9 cellular contexts compared by ENCODE assay signal in genomic region chr4:125313989-125314602, GRCh38. TPM values are rescaled to one million over a fixed set of nuclear protein-coding genes. Genes with fewer than 3 reads are reported as not detected.
DNase-seq lines count a peak whose midpoint lies in the region; ATAC-seq and TF ChIP-seq lines count a peak whose summit lies in the region.
"Had no signal": no experiment of that assay in that cellular context is flagged by ENCODE, and none has a peak within 500 bp of the region (broad histone marks: within the 10 kb centered on the region; RNA-seq: fewer than 3 reads in every experiment).

No MANE protein-coding gene starts in this region.

- 8 to 13% methylated on average over 6 of the region's 6 CpGs for WGBS in heart right ventricle, 2 donors

- peaks cover 14% of the 10 kb centered on the region for H3K36me3 Mint-ChIP-seq in mesothelial cell of epicardium

- H3K4me1 Mint-ChIP-seq in mesothelial cell of epicardium: peaks cover 38% of the 10 kb centered on the region

- H3K27ac Mint-ChIP-seq in mesothelial cell of epicardium: peak overlapping the region; percentile 91

- peak in 3 of 8 donors; percentile 1 to 6 (median 1) for ATAC-seq in heart right ventricle
- no peak for ATAC-seq in left ventricle myocardium superior
- ATAC-seq in GM21786 (IDR thresholded peaks at IDR 0.05; ENCODE audit: unreplicated experiment): no peak
- no peak for ATAC-seq in HG02970 (IDR thresholded peaks at IDR 0.05; ENCODE audit: low FRiP score, unreplicated experiment)
- ATAC-seq in HG03139 (IDR thresholded peaks at IDR 0.05; ENCODE audit: unreplicated experiment): no peak
- no peak for ATAC-seq in foreskin keratinocyte

- peaks cover 0 to 41% (median 22%) of the 10 kb centered on the region in 9 donors for H3K4me1 ChIP-seq in heart right ventricle
- H3K4me1 ChIP-seq in foreskin keratinocyte: no peaks in the 10 kb centered on the region

- intact Hi-C loops in heart right ventricle (cut with DNase I): loop anchor here (2.0 to 10.0 kb wide), 15 partner anchors 119 to 1291 kb away; no protein-coding TSS in a partner anchor
- intact Hi-C loops in left ventricle myocardium superior (cut with micrococcal nuclease): loop anchor here (10.0 kb wide), 1 partner anchor 121 kb away; no protein-coding TSS in a partner anchor

- in situ Hi-C loops in brain microvascular endothelial cell (cut with HindIII; ENCODE audit: low pct_ligation_motif_present, low sequenced_read_pairs): loop anchor here (25.0 kb wide), 1 partner anchor 448 kb away; no protein-coding TSS in a partner anchor

- peak in 1 of 2 donors; percentile 6 for DNase-seq in heart right ventricle
- no peak for DNase-seq in left ventricle myocardium superior
- DNase-seq in brain microvascular endothelial cell: no peak
- DNase-seq in mesothelial cell of epicardium (ENCODE audit: low spot score in 2 of 2, unreplicated experiment in 2 of 2): no peak
- DNase-seq in foreskin keratinocyte: no peak

- H3K4me3 ChIP-seq in heart right ventricle: peak overlapping the region in 9 of 10 donors; percentile 83 to 97 (median 92)
- H3K4me3 ChIP-seq in brain microvascular endothelial cell (ENCODE audit: low read depth, low read length): peak overlapping the region; percentile 91

- H3K27me3 Mint-ChIP-seq in mesothelial cell of epicardium (ENCODE audit: low read depth): peaks cover 26% of the 10 kb centered on the region

- peaks cover 11% of the 10 kb centered on the region for H3K9me3 Mint-ChIP-seq in mesothelial cell of epicardium

- H3K36me3 ChIP-seq in heart right ventricle: peaks cover 0 to 13% (median 0%) of the 10 kb centered on the region in 9 donors
- no peaks in the 10 kb centered on the region for H3K36me3 ChIP-seq in brain microvascular endothelial cell (replicated peaks)

- no peak for TF ChIP-seq CTCF in heart right ventricle (IDR thresholded peaks at IDR 0.05)
- TF ChIP-seq CTCF in brain microvascular endothelial cell (IDR thresholded peaks at IDR 0.05; ENCODE audit: low read depth, low read length, missing control alignments): no peak
- TF ChIP-seq CTCF in mesothelial cell of epicardium (IDR thresholded peaks at IDR 0.05; ENCODE audit: unreplicated experiment): no peak
- no peak for TF ChIP-seq CTCF in foreskin keratinocyte (conservative IDR thresholded peaks at IDR 0.05)

- peaks cover 0 to 12% (median 0%) of the 10 kb centered on the region in 11 donors for H3K9me3 ChIP-seq in heart right ventricle

- peak overlapping the region; percentile 88 for H3K4me3 Mint-ChIP-seq in mesothelial cell of epicardium

- H3K27me3 ChIP-seq in heart right ventricle (peaks cover 0 to 55% (median 0%) of the 10 kb centered on the region in 7 donors), brain microvascular endothelial cell (replicated peaks) (no peaks in the 10 kb centered on the region), foreskin keratinocyte (no peaks in the 10 kb centered on the region)

- H3K27ac ChIP-seq in heart right ventricle (peak overlapping the region; percentile 17 to 97 (median 94)), brain microvascular endothelial cell (peak overlapping the region; percentile 46), foreskin keratinocyte (no peak overlapping the region)
- H3K27ac ChIP-seq: epithelial cell of prostate had no signal

RNA-seq across cellular contexts. Expression of gene FAT4, which starts 0.7 kb away (rescaled TPM):
- 10 to 100 TPM in 7 of 10 donors, 1 to 10 TPM in 3; 5.4 to 16.5 (median 11.6) TPM for total RNA-seq in heart right ventricle
- polyA plus RNA-seq in heart right ventricle: 1 to 10 TPM; 1.7 to 2.2 TPM
- total RNA-seq in left ventricle myocardium superior: 6.1 TPM
- 58.5 to 61.1 TPM (median 60.2 TPM) in 3 replicates for total RNA-seq in mesothelial cell of epicardium
- 1.4 and 1.5 TPM in 2 replicates for total RNA-seq in foreskin keratinocyte
- 0.06 and 0.08 TPM in 2 replicates for polyA plus RNA-seq in foreskin keratinocyte
